17 cellular contexts compared by ENCODE assay signal in the genomic region with DNA sequence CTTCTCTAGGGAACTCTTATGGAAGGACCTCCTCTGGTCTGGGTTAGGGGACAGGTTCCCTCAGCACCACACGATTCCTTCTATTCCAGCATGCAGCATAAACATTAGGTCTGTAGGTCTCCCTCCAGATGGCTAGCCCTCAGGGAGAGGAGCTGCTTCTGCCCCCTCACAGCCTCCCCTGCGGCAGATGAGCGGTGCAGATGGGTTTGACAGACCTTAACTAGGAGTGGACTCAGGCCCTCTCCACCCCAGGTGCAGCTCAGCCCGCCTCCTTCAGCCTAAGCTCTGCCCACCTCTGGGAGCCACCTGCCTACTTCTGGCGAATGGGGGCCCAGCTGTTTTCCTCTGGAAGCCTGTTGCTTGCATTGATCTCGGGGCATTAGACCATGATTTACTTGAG. TPM values are rescaled to one million over a fixed set of nuclear protein-coding genes. Genes with fewer than 3 reads are reported as not detected.
A peak's percentile ranks its signal among the peaks of the same experiment; 100 is the strongest.
DNase-seq lines count a peak whose midpoint lies in the region; ATAC-seq and TF ChIP-seq lines count a peak whose summit lies in the region.
"Had no signal": no experiment of that assay in that cellular context is flagged by ENCODE, and none has a peak within 500 bp of the region (broad histone marks: within the 10 kb centered on the region; RNA-seq: fewer than 3 reads in every experiment).

No MANE protein-coding gene starts in this region.

- TF ChIP-seq CTCF in chondrocyte (IDR thresholded peaks at IDR 0.05) (no peak), spleen (IDR thresholded peaks at IDR 0.05 in 8 of 11, conservative IDR thresholded peaks at IDR 0.05 in 3 of 11) (no peak)

- H3K4me1 ChIP-seq in spleen: peaks cover 0 to 11% (median 0%) of the 10 kb centered on the region in 6 donors

- no peaks in the 10 kb centered on the region for H3K36me3 ChIP-seq in spleen

- peaks cover 0 to 12% (median 0%) of the 10 kb centered on the region in 8 donors for H3K9me3 ChIP-seq in spleen

- H3K36me3 Mint-ChIP-seq in chondrocyte (ENCODE audit: low read depth): no peaks in the 10 kb centered on the region

- intact Hi-C loops in spleen (cut with DNase I; ENCODE audit: low total_unique reads): no loop called here

- no peak overlapping the region for H3K27ac Mint-ChIP-seq in chondrocyte (ENCODE audit: unreplicated experiment)
- H3K27ac Mint-ChIP-seq: CD4-positive, alpha-beta T cell had no signal

- H3K4me3 Mint-ChIP-seq in chondrocyte (ENCODE audit: unreplicated experiment): no peak overlapping the region
- H3K4me3 Mint-ChIP-seq: CD4-positive, alpha-beta T cell had no signal

- H3K4me1 Mint-ChIP-seq in chondrocyte (ENCODE audit: low read depth): peaks cover 15% of the 10 kb centered on the region

- no peaks in the 10 kb centered on the region for H3K9me3 Mint-ChIP-seq in chondrocyte (ENCODE audit: low read depth)

- ATAC-seq in HG02798 (IDR thresholded peaks at IDR 0.05; ENCODE audit: poor library complexity, unreplicated experiment) (no peak), HG03159 (IDR thresholded peaks at IDR 0.05; ENCODE audit: unreplicated experiment) (no peak), HG03460 (IDR thresholded peaks at IDR 0.05; ENCODE audit: unreplicated experiment) (no peak)
- ATAC-seq: K562 had no signal

- WGBS in spleen, 5 donors: 58 to 87% (median 82%) methylated on average over 3 to 6 of the region's 6 CpGs

- H3K4me3 ChIP-seq in spleen: no peak overlapping the region
- H3K4me3 ChIP-seq: GM23248, K562 had no signal

- H3K27me3 Mint-ChIP-seq in chondrocyte (ENCODE audit: low read depth): peaks cover 35% of the 10 kb centered on the region

- H3K27ac ChIP-seq in spleen: no peak overlapping the region
- H3K27ac ChIP-seq: 22Rv1, GM23248, HL-60 had no signal

- peaks cover 0 to 47% (median 0%) of the 10 kb centered on the region in 7 donors for H3K27me3 ChIP-seq in spleen (replicated peaks in 1 of 7)

- no peak for TF ChIP-seq POLR2A in spleen (IDR thresholded peaks at IDR 0.05)

- DNase-seq in DMS 273 (lab: John Stamatoyannopoulos, UW; ENCODE audit: unreplicated experiment): peak; percentile 68
- no peak for DNase-seq in DMS 273 treated with DMSO at 0.1 percent for 48 hours (lab: John Stamatoyannopoulos, UW)
- DNase-seq in NCI-H2171 treated with DMSO at 0.1 percent for 48 hours (lab: John Stamatoyannopoulos, UW): peak; percentile 84
- peak; percentile 65 for DNase-seq in chondrocyte (ENCODE audit: low spot score)
- DNase-seq in spleen: peak; percentile 60
- DNase-seq: C1 segment of cervical spinal cord; Calu3; CD4-positive, alpha-beta T cell; DMS53; GF-D8; GM23248 had no signal

RNA-seq across cellular contexts. Expression of gene EIF3D, which starts 55.7 kb away (rescaled TPM):
- total RNA-seq in chondrocyte: 80.5 to 97.8 TPM (median 96.1 TPM) in 3 replicates
- 100 to 1,000 TPM; 194 to 428 (median 215) TPM for total RNA-seq in spleen
- polyA plus RNA-seq in spleen: 100 to 1,000 TPM; 212 to 282 (median 240) TPM
